14 cellular contexts compared by ENCODE assay signal in genomic region chr20:34316191-34316814, GRCh38. TPM values are rescaled to one million over a fixed set of nuclear protein-coding genes. Genes with fewer than 3 reads are reported as not detected.
DNase-seq lines count a peak whose midpoint lies in the region; ATAC-seq and TF ChIP-seq lines count a peak whose summit lies in the region.
"Had no signal": no experiment of that assay in that cellular context is flagged by ENCODE, and none has a peak within 500 bp of the region (broad histone marks: within the 10 kb centered on the region; RNA-seq: fewer than 3 reads in every experiment).

No MANE protein-coding gene starts in this region.

- TF ChIP-seq CTCF in A673 (conservative IDR thresholded peaks at IDR 0.05; ENCODE audit: low read depth, low read length) (no peak), fibroblast of mammary gland (conservative IDR thresholded peaks at IDR 0.05; ENCODE audit: control insufficient read depth, insufficient read depth, low read depth, low read length) (no peak)

- H3K27ac ChIP-seq in A673 (ENCODE audit: low read depth, low read length, poor library complexity, severe bottlenecking) = no peak overlapping the region
- H3K27ac ChIP-seq: coronary artery had no signal

- intact Hi-C loops in A673 (cut with micrococcal nuclease; ENCODE audit: unreplicated experiment) = no loop called here

- DNase-seq in A673 (ENCODE audit: low spot score) (peak; percentile 68), HCEC 1CT (peak; percentile 77), RKO (ENCODE audit: low spot score) (peak; percentile 71), fibroblast of mammary gland (ENCODE audit: low read depth) (peak; percentile 67), NCI-H128 (lab: John Stamatoyannopoulos, UW; ENCODE audit: unreplicated experiment) (no peak)
- no peak for DNase-seq in effector CD4-positive, alpha-beta T cell
- DNase-seq: KG1; left cardiac atrium; natural killer cell; stimulated activated CD4-positive, alpha-beta T cell treated with anti-CD3 and anti-CD28 coated beads, Interleukin-2, amount 100 ng/mL, for 24 hours had no signal

- no peaks in the 10 kb centered on the region for H3K9me3 ChIP-seq in A673 (ENCODE audit: low read depth, low read length, poor library complexity, severe bottlenecking)

- no peak overlapping the region for H3K4me3 ChIP-seq in A673 (ENCODE audit: low read depth, low read length, poor library complexity, severe bottlenecking)
- no peak overlapping the region for H3K4me3 ChIP-seq in fibroblast of mammary gland (ENCODE audit: control insufficient read depth, low read depth, low read length)
- H3K4me3 ChIP-seq: coronary artery had no signal

- ATAC-seq in GM21367 (IDR thresholded peaks at IDR 0.05; ENCODE audit: unreplicated experiment) = no peak
- ATAC-seq in GM19463 (IDR thresholded peaks at IDR 0.05; ENCODE audit: unreplicated experiment) = no peak
- ATAC-seq: activated CD4-positive, CD25-positive, alpha-beta regulatory T cell treated with anti-CD3 and anti-CD28 coated beads, Interleukin-2, amount 50 U/mL, for 24 hours; left cardiac atrium; natural killer cell had no signal

- POLR2A ChIA-PET in A673 (lab: Charles Lee; ENCODE audit: low non-redundant PET) = no interaction called here

- CTCF ChIA-PET in A673 (lab: Charles Lee) = no interaction called here

- BruUV-seq in A673 (replicated peaks; lab: Mats Ljungman, UMichigan) = no TSS peak

- no peaks in the 10 kb centered on the region for H3K27me3 ChIP-seq in A673 (replicated peaks; ENCODE audit: insufficient read depth, low read depth, low read length, poor library complexity)

- peaks cover 12% of the 10 kb centered on the region for H3K4me1 ChIP-seq in A673 (ENCODE audit: insufficient read depth, low read length, poor library complexity, severe bottlenecking)

- no peaks in the 10 kb centered on the region for H3K36me3 ChIP-seq in A673 (ENCODE audit: insufficient read depth, low read length, poor library complexity, severe bottlenecking)

RNA-seq across cellular contexts. Expression of gene AHCY, which starts 13.1 kb away (rescaled TPM):
- 284 and 292 TPM in 2 replicates for total RNA-seq in A673 (2021)

RNA-seq across cellular contexts. Expression of gene ITCH, which starts 46.8 kb away (rescaled TPM):
- 56.2 and 57.7 TPM in 2 replicates for total RNA-seq in A673 (2021)

Comparison
In these comparisons a context has a peak if more than half of its experiments do, and no peak if none do; other contexts are left out.
1. DNase-seq: peak in A673 (single experiment), HCEC 1CT (single experiment), RKO (single experiment) and fibroblast of mammary gland (single experiment); none in NCI-H128 (single experiment) and effector CD4-positive, alpha-beta T cell (single experiment).